In genomic region chr1:97538113-97538512, GRCh38 we compare ENCODE assay signal across 14 cellular contexts.
A peak's percentile ranks its signal among the peaks of the same experiment; 100 is the strongest.
DNase-seq lines count a peak whose midpoint lies in the region; ATAC-seq lines count a peak whose summit lies in the region.
"Had no signal": no experiment of that assay in that cellular context is flagged by ENCODE, and none has a peak within 500 bp of the region (broad histone marks: within the 10 kb centered on the region; RNA-seq: fewer than 3 reads in every experiment).

No MANE protein-coding gene starts in this region.

- peaks cover 7% of the 10 kb centered on the region for H3K4me1 Mint-ChIP-seq in activated CD8-positive, alpha-beta memory T cell treated with anti-CD3 and anti-CD28 coated beads, Interleukin-2, amount 10 ng/mL, durations not matched to agents 7 days and 5 days
- H3K4me1 Mint-ChIP-seq in stimulated activated naive CD8-positive, alpha-beta T cell treated with anti-CD3 and anti-CD28 coated beads, Interleukin-15, Interleukin-2, amounts not matched to agents 100 ng/mL and 50 ng/mL, for 24 hours (ENCODE audit: low read depth), result peaks cover 9% of the 10 kb centered on the region
- peaks cover 11% of the 10 kb centered on the region for H3K4me1 Mint-ChIP-seq in activated naive CD8-positive, alpha-beta T cell treated with anti-CD3 and anti-CD28 coated beads for 36 hours
- H3K4me1 Mint-ChIP-seq: B cell had no signal

- H3K36me3 Mint-ChIP-seq in activated CD8-positive, alpha-beta memory T cell treated with anti-CD3 and anti-CD28 coated beads, Interleukin-2, amount 10 ng/mL, durations not matched to agents 7 days and 5 days, result peaks cover 6% of the 10 kb centered on the region
- H3K36me3 Mint-ChIP-seq in stimulated activated naive CD8-positive, alpha-beta T cell treated with anti-CD3 and anti-CD28 coated beads, Interleukin-15, Interleukin-2, amounts not matched to agents 100 ng/mL and 50 ng/mL, for 24 hours (ENCODE audit: low read depth), result peaks cover 27% of the 10 kb centered on the region
- peaks cover 34% of the 10 kb centered on the region for H3K36me3 Mint-ChIP-seq in activated naive CD8-positive, alpha-beta T cell treated with anti-CD3 and anti-CD28 coated beads for 36 hours

- H3K27me3 Mint-ChIP-seq in activated CD8-positive, alpha-beta memory T cell treated with anti-CD3 and anti-CD28 coated beads, Interleukin-2, amount 10 ng/mL, durations not matched to agents 7 days and 5 days, result no peaks in the 10 kb centered on the region
- H3K27me3 Mint-ChIP-seq in stimulated activated naive CD8-positive, alpha-beta T cell treated with anti-CD3 and anti-CD28 coated beads, Interleukin-15, Interleukin-2, amounts not matched to agents 100 ng/mL and 50 ng/mL, for 24 hours, result no peaks in the 10 kb centered on the region
- no peaks in the 10 kb centered on the region for H3K27me3 Mint-ChIP-seq in activated naive CD8-positive, alpha-beta T cell treated with anti-CD3 and anti-CD28 coated beads for 36 hours
- H3K27me3 Mint-ChIP-seq: B cell; CD4-positive, alpha-beta T cell had no signal

- H3K9me3 Mint-ChIP-seq in activated CD8-positive, alpha-beta memory T cell treated with anti-CD3 and anti-CD28 coated beads, Interleukin-2, amount 10 ng/mL, durations not matched to agents 7 days and 5 days (ENCODE audit: low read depth), result peaks cover 2% of the 10 kb centered on the region
- peaks cover 2% of the 10 kb centered on the region for H3K9me3 Mint-ChIP-seq in stimulated activated naive CD8-positive, alpha-beta T cell treated with anti-CD3 and anti-CD28 coated beads, Interleukin-15, Interleukin-2, amounts not matched to agents 100 ng/mL and 50 ng/mL, for 24 hours
- peaks cover 1% of the 10 kb centered on the region for H3K9me3 Mint-ChIP-seq in activated naive CD8-positive, alpha-beta T cell treated with anti-CD3 and anti-CD28 coated beads for 36 hours
- H3K9me3 Mint-ChIP-seq: CD4-positive, alpha-beta T cell; HFFc6 had no signal

- H3K27ac Mint-ChIP-seq in activated CD8-positive, alpha-beta memory T cell treated with anti-CD3 and anti-CD28 coated beads, Interleukin-2, amount 10 ng/mL, durations not matched to agents 7 days and 5 days, result no peak overlapping the region
- H3K27ac Mint-ChIP-seq in stimulated activated naive CD8-positive, alpha-beta T cell treated with anti-CD3 and anti-CD28 coated beads, Interleukin-15, Interleukin-2, amounts not matched to agents 100 ng/mL and 50 ng/mL, for 24 hours, result peak overlapping the region; percentile 65
- peak overlapping the region; percentile 89 for H3K27ac Mint-ChIP-seq in activated naive CD8-positive, alpha-beta T cell treated with anti-CD3 and anti-CD28 coated beads for 36 hours
- H3K27ac Mint-ChIP-seq: B cell; CD4-positive, alpha-beta T cell; HFFc6 had no signal

- peak; percentile 39 for ATAC-seq in activated CD8-positive, alpha-beta memory T cell treated with anti-CD3 and anti-CD28 coated beads, Interleukin-2, amount 10 ng/mL, durations not matched to agents 7 days and 5 days
- ATAC-seq in stimulated activated naive CD8-positive, alpha-beta T cell treated with anti-CD3 and anti-CD28 coated beads, Interleukin-15, Interleukin-2, amounts not matched to agents 100 U/mL and 50 U/mL, for 24 hours, result no peak

- no peak for DNase-seq in activated CD8-positive, alpha-beta memory T cell treated with anti-CD3 and anti-CD28 coated beads, Interleukin-2, amount 10 ng/mL, durations not matched to agents 7 days and 5 days
- DNase-seq in activated CD8-positive, alpha-beta memory T cell treated with anti-CD3 and anti-CD28 coated beads for 24 hours, result no peak
- DNase-seq in stimulated activated naive CD8-positive, alpha-beta T cell treated with anti-CD3 and anti-CD28 coated beads, Interleukin-15, Interleukin-2, amounts not matched to agents 100 U/mL and 50 U/mL, for 24 hours, result no peak
- DNase-seq in activated naive CD8-positive, alpha-beta T cell treated with anti-CD3 and anti-CD28 coated beads for 36 hours, result no peak
- DNase-seq in activated gamma-delta T cell (lab: John Stamatoyannopoulos, UW) (no peak), GM03348 (ENCODE audit: low spot score) (no peak)
- DNase-seq: C1 segment of cervical spinal cord; Calu3; CD4-positive, alpha-beta T cell; DMS 273 treated with DMSO at 0.1 percent for 48 hours; HCEC 1CT; HFFc6 had no signal

- CTCF ChIA-PET in activated CD8-positive, alpha-beta memory T cell treated with anti-CD3 and anti-CD28 coated beads, Interleukin-2, amount 10 ng/mL, durations not matched to agents 7 days and 5 days (lab: Charles Lee), result no interaction called here

- H3K4me3 Mint-ChIP-seq in activated CD8-positive, alpha-beta memory T cell treated with anti-CD3 and anti-CD28 coated beads, Interleukin-2, amount 10 ng/mL, durations not matched to agents 7 days and 5 days, result no peak overlapping the region
- H3K4me3 Mint-ChIP-seq in stimulated activated naive CD8-positive, alpha-beta T cell treated with anti-CD3 and anti-CD28 coated beads, Interleukin-15, Interleukin-2, amounts not matched to agents 100 ng/mL and 50 ng/mL, for 24 hours, result no peak overlapping the region
- H3K4me3 Mint-ChIP-seq in activated naive CD8-positive, alpha-beta T cell treated with anti-CD3 and anti-CD28 coated beads for 36 hours, result no peak overlapping the region
- H3K4me3 Mint-ChIP-seq: B cell; CD4-positive, alpha-beta T cell; HFFc6 had no signal
